ENCODE assay signal across 14 cellular contexts in the genomic region with DNA sequence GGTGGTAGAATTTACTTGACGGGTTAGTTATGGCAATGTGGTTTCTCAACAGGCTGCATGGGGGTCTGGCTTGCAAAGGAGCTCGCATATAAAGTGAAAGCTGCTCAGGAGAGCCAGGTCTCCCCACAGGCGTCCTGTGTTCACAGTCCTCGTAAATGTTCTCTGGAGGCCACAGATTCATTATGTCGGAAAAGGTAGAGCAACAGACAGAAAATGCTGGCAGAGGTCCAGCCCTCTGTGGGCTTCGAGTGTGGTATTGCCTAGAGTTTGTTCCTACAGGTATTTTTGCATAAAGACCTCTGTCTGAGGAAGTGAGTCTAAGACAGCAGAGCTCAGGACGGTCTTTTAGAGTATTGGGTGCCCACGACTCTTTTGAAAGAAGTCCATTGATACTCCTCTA.
A peak's percentile ranks its signal among the peaks of the same experiment; 100 is the strongest.
DNase-seq lines count a peak whose midpoint lies in the region; ATAC-seq, FAIRE-seq and TF ChIP-seq lines count a peak whose summit lies in the region.
"Had no signal": no experiment of that assay in that cellular context is flagged by ENCODE, and none has a peak within 500 bp of the region (broad histone marks: within the 10 kb centered on the region; RNA-seq: fewer than 3 reads in every experiment).

No MANE protein-coding gene starts in this region.

- no peak for FAIRE-seq in K562 (lab: Jason Lieb, UNC)

- no TSS peak for BruUV-seq in K562 (replicated peaks; lab: Mats Ljungman, UMichigan)
- no TSS peak for BruUV-seq in Calu3 (replicated peaks; lab: Mats Ljungman, UMichigan)

- no peak for TF ChIP-seq EP300 in K562 (IDR thresholded peaks at IDR 0.05; ENCODE audit: low read length)

- WGBS in K562 (ENCODE audit: insufficient coverage, low coverage, missing lambda C conversion rate): under 1% methylated on average over 8 of the region's 8 CpGs

- no peak overlapping the region for H3K4me2 ChIP-seq in K562 (ENCODE audit: insufficient read depth, low read length)
- H3K4me2 ChIP-seq: BLaER1 treated with 17β-estradiol and CSF1 and Interleukin-3, amounts not matched to agents 10 nM and 100 nM had no signal

- in situ Hi-C loops in K562 (cut with MboI): no loop called here

- intact Hi-C loops in CD8-positive, alpha-beta T cell (cut with DNase I, micrococcal nuclease): no loop called here
- intact Hi-C loops in K562 (cut with micrococcal nuclease): no loop called here
- intact Hi-C loops in Calu3 (cut with micrococcal nuclease; ENCODE audit: unreplicated experiment): no loop called here

- TF ChIP-seq RAD21 in K562 (CRISPR knock-in tag; conservative IDR thresholded peaks at IDR 0.05 in 1 of 2, IDR thresholded peaks at IDR 0.05 in 1 of 2): no peak

- H3K9me3 ChIP-seq in CD8-positive, alpha-beta T cell (ENCODE audit: low read length): no peaks in the 10 kb centered on the region
- H3K9me3 ChIP-seq in K562 (replicated peaks; ENCODE audit: control insufficient read depth, insufficient read depth, low read depth, low read length): peaks cover 3% of the 10 kb centered on the region; the same call in 1 of the 2 replicates

- TF ChIP-seq POLR2A in K562 (conservative IDR thresholded peaks at IDR 0.05): no peak

- peak overlapping the region; percentile 77 for H3K4me3 Mint-ChIP-seq in CD8-positive, alpha-beta T cell
- H3K4me3 Mint-ChIP-seq in Calu3 (ENCODE audit: low read depth, unreplicated experiment): no peak overlapping the region

- TF ChIP-seq CTCF in CD8-positive, alpha-beta T cell (IDR thresholded peaks at IDR 0.05): no peak
- TF ChIP-seq CTCF in GM12865 (IDR thresholded peaks at IDR 0.05; ENCODE audit: insufficient read depth, low read depth, low read length, missing control alignments) (no peak), K562 (IDR thresholded peaks at IDR 0.05 in 2 of 3, conservative IDR thresholded peaks at IDR 0.05 in 1 of 3; ENCODE audit: insufficient read depth in 2 of 3, low read depth in 1 of 3, low read length in 3 of 3) (no peak), Calu3 (IDR thresholded peaks at IDR 0.05; ENCODE audit: unreplicated experiment) (no peak)

- DNase-seq in CD8-positive, alpha-beta T cell: peak in 6 of 7 experiments; percentile 26 to 76 (median 41)
- DNase-seq in GM12865 (ENCODE audit: low read depth) (peak; percentile 37), NCI-H526 treated with DMSO at 0.1 percent for 48 hours (lab: John Stamatoyannopoulos, UW) (peak; percentile 48), K562 (ENCODE audit: extremely low read depth in 1 of 4, low spot score in 3 of 4) (no peak), Calu3 (no peak)
- DNase-seq: glutamatergic neuron; left cardiac atrium; NCI-H446 treated with DMSO at 0.1 percent for 48 hours; Right ventricle myocardium superior; stimulated activated CD4-positive, alpha-beta T cell treated with anti-CD3 and anti-CD28 coated beads, Interleukin-4, amount 100 ng/mL, for 24 hours; substantia nigra had no signal

- no peak overlapping the region for H3K27ac ChIP-seq in CD8-positive, alpha-beta T cell (ENCODE audit: low read depth, low read length)
- no peak overlapping the region for H3K27ac ChIP-seq in K562 (ENCODE audit: extremely low read depth, low read depth, low read length)
- H3K27ac ChIP-seq: BLaER1 treated with 17β-estradiol and CSF1 and Interleukin-3, amounts not matched to agents 10 nM and 100 nM had no signal

- H2AFZ ChIP-seq in K562 (ENCODE audit: low read depth, low read length): no peak overlapping the region

- ATAC-seq in CD8-positive, alpha-beta T cell: peak; percentile 51
- ATAC-seq in K562: no peak
- ATAC-seq in HG02610 (IDR thresholded peaks at IDR 0.05; ENCODE audit: unreplicated experiment): no peak
- ATAC-seq in HG02973 (IDR thresholded peaks at IDR 0.05; ENCODE audit: unreplicated experiment): no peak
- ATAC-seq: left cardiac atrium had no signal

- H3K4me1 Mint-ChIP-seq in CD8-positive, alpha-beta T cell (ENCODE audit: low read depth): peaks cover 20% of the 10 kb centered on the region
- no peaks in the 10 kb centered on the region for H3K4me1 Mint-ChIP-seq in Calu3 (ENCODE audit: low read depth, unreplicated experiment)

- CTCF ChIA-PET in CD8-positive, alpha-beta T cell (lab: Charles Lee): no interaction called here
- CTCF ChIA-PET in K562 (lab: Yijun Ruan, JAX; ENCODE audit: low intra/inter-chr PET ratio): interaction anchor here (0.6 kb wide), 1 partner anchor 42 kb away, joined by 8 read pairs; no protein-coding TSS in a partner anchor
- CTCF ChIA-PET in Calu3 (lab: Charles Lee): no interaction called here

- H4K20me1 ChIP-seq in K562 (replicated peaks; ENCODE audit: control insufficient read depth, insufficient read depth, low read length): no peaks in the 10 kb centered on the region; the same call in 1 of the 2 replicates
- H4K20me1 ChIP-seq: BLaER1 treated with 17β-estradiol and CSF1 and Interleukin-3, amounts not matched to agents 10 nM and 100 nM had no signal

- H3K9ac ChIP-seq in K562 (ENCODE audit: insufficient read depth in 1 of 2, low read depth in 2 of 2, low read length in 2 of 2): no peak overlapping the region
- H3K9ac ChIP-seq: BLaER1 treated with 17β-estradiol and CSF1 and Interleukin-3, amounts not matched to agents 10 nM and 100 nM had no signal

- H3K27me3 ChIP-seq in CD8-positive, alpha-beta T cell (ENCODE audit: insufficient read depth, low read length): no peaks in the 10 kb centered on the region
- peaks cover 10 to 17% of the 10 kb centered on the region in 2 experiments; a peak in 4 of 5 replicates for H3K27me3 ChIP-seq in K562 (ENCODE audit: control insufficient read depth in 2 of 2, insufficient read depth in 2 of 2, low read length in 2 of 2)
- H3K27me3 ChIP-seq: BLaER1 treated with 17β-estradiol and CSF1 and Interleukin-3, amounts not matched to agents 10 nM and 100 nM had no signal

- no peak overlapping the region for H3K4me3 ChIP-seq in CD8-positive, alpha-beta T cell (ENCODE audit: low read depth, low read length)
- no peak overlapping the region for H3K4me3 ChIP-seq in GM12865 (ENCODE audit: low read depth, low read length)
- no peak overlapping the region for H3K4me3 ChIP-seq in K562
- H3K4me3 ChIP-seq: BLaER1 treated with 17β-estradiol and CSF1 and Interleukin-3, amounts not matched to agents 10 nM and 100 nM had no signal

- peak overlapping the region; percentile 83 for H3K27ac Mint-ChIP-seq in CD8-positive, alpha-beta T cell
- H3K27ac Mint-ChIP-seq in Calu3 (ENCODE audit: unreplicated experiment): no peak overlapping the region

- peaks cover 2% of the 10 kb centered on the region for H3K9me3 Mint-ChIP-seq in CD8-positive, alpha-beta T cell
- no peaks in the 10 kb centered on the region for H3K9me3 Mint-ChIP-seq in Calu3 (ENCODE audit: low read depth, unreplicated experiment)

- H3K27me3 Mint-ChIP-seq in CD8-positive, alpha-beta T cell (ENCODE audit: low read depth): peaks cover 8% of the 10 kb centered on the region
- peaks cover 24% of the 10 kb centered on the region for H3K27me3 Mint-ChIP-seq in Calu3 (ENCODE audit: unreplicated experiment)

- no peaks in the 10 kb centered on the region for H3K36me3 Mint-ChIP-seq in CD8-positive, alpha-beta T cell
- peaks cover 4% of the 10 kb centered on the region for H3K36me3 Mint-ChIP-seq in Calu3 (ENCODE audit: insufficient read depth, unreplicated experiment)

- H3K36me3 ChIP-seq in CD8-positive, alpha-beta T cell (ENCODE audit: insufficient read depth, low read length): no peaks in the 10 kb centered on the region
- no peaks in the 10 kb centered on the region for H3K36me3 ChIP-seq in K562 (ENCODE audit: control insufficient read depth, insufficient read depth, low read length)
- H3K36me3 ChIP-seq: BLaER1 treated with 17β-estradiol and CSF1 and Interleukin-3, amounts not matched to agents 10 nM and 100 nM had no signal

- H3K79me2 ChIP-seq in K562 (ENCODE audit: control insufficient read depth, insufficient read depth, low read length): no peaks in the 10 kb centered on the region

- POLR2A ChIA-PET in CD8-positive, alpha-beta T cell (lab: Charles Lee): interaction anchor here (0.7 kb wide), 1 partner anchor 311 kb away, joined by 3 read pairs; no protein-coding TSS in a partner anchor
- POLR2A ChIA-PET in K562 (lab: Yijun Ruan, JAX): no interaction called here

- peaks cover 8% of the 10 kb centered on the region for H3K4me1 ChIP-seq in CD8-positive, alpha-beta T cell (ENCODE audit: insufficient read depth, low read length)
- no peaks in the 10 kb centered on the region for H3K4me1 ChIP-seq in K562 (replicated peaks in 1 of 2; ENCODE audit: control insufficient read depth in 2 of 2, insufficient read depth in 2 of 2, low read length in 2 of 2)
- H3K4me1 ChIP-seq: BLaER1 treated with 17β-estradiol and CSF1 and Interleukin-3, amounts not matched to agents 10 nM and 100 nM had no signal

- no peaks in the 10 kb centered on the region for H3K9me1 ChIP-seq in K562 (ENCODE audit: control insufficient read depth, insufficient read depth, low read length)

TF ChIP-seq in K562, 482 proteins besides CTCF, POLR2A, EP300 and RAD21:
- TF ChIP-seq SREBF1 (IDR thresholded peaks at IDR 0.05; ENCODE audit: borderline replicate concordance, low read depth, low read length) (no peak), ZKSCAN1 (IDR thresholded peaks at IDR 0.05; ENCODE audit: low read depth, low read length) (no peak), MBD2 (IDR thresholded peaks at IDR 0.05; ENCODE audit: borderline replicate concordance, low read depth) (no peak), NFIC (IDR thresholded peaks at IDR 0.05) (peak; percentile 18; the same call in 1 of the 2 replicates)

Comparison
In these comparisons a context has a peak if more than half of its experiments do, and no peak if none do; other contexts are left out.
1. DNase-seq: peak in CD8-positive, alpha-beta T cell (6 of 7), GM12865 (single experiment) and NCI-H526 treated with DMSO at 0.1 percent for 48 hours (single experiment); none in K562 (0 of 4) and Calu3 (single experiment).